13 cellular contexts compared by ENCODE assay signal in genomic region chr5:157130933-157131332, GRCh38. TPM values are rescaled to one million over a fixed set of nuclear protein-coding genes. Genes with fewer than 3 reads are reported as not detected.
DNase-seq lines count a peak whose midpoint lies in the region; ATAC-seq, FAIRE-seq and TF ChIP-seq lines count a peak whose summit lies in the region.
"Had no signal": no experiment of that assay in that cellular context is flagged by ENCODE, and none has a peak within 500 bp of the region (broad histone marks: within the 10 kb centered on the region; RNA-seq: fewer than 3 reads in every experiment).

No MANE protein-coding gene starts in this region.

- H3K27me3 ChIP-seq in pancreas = no peaks in the 10 kb centered on the region
- H3K27me3 ChIP-seq in CD8-positive, alpha-beta T cell (ENCODE audit: insufficient read depth, low read length) = no peaks in the 10 kb centered on the region
- H3K27me3 ChIP-seq: dorsolateral prefrontal cortex had no signal

- CTCF ChIA-PET in Calu3 (lab: Charles Lee) = interaction anchor here (0.6 to 1.7 kb wide), 6 partner anchors 72 to 1187 kb away, joined by 3 to 10 read pairs (median 7); partner anchors contain the start of gene HAVCR1
- CTCF ChIA-PET in CD8-positive, alpha-beta T cell (lab: Charles Lee) = interaction anchor here (0.6 to 0.9 kb wide), 4 partner anchors 81 to 1515 kb away, joined by 3 read pairs; no protein-coding TSS in a partner anchor

- no peaks in the 10 kb centered on the region for H3K4me1 ChIP-seq in pancreas
- H3K4me1 ChIP-seq in CD8-positive, alpha-beta T cell (ENCODE audit: insufficient read depth, low read length) = no peaks in the 10 kb centered on the region
- H3K4me1 ChIP-seq: parathyroid adenoma had no signal

- no peaks in the 10 kb centered on the region for H3K27me3 Mint-ChIP-seq in Calu3 (ENCODE audit: unreplicated experiment)
- no peaks in the 10 kb centered on the region for H3K27me3 Mint-ChIP-seq in CD8-positive, alpha-beta T cell (ENCODE audit: low read depth)
- H3K27me3 Mint-ChIP-seq: T-cell had no signal

- H3K4me3 ChIP-seq in foreskin fibroblast (ENCODE audit: low read depth in 1 of 2, low read length in 2 of 2) (no peak overlapping the region), pancreas (no peak overlapping the region)
- no peak overlapping the region for H3K4me3 ChIP-seq in CD8-positive, alpha-beta T cell (ENCODE audit: low read depth, low read length)

- no peak overlapping the region for H3K27ac ChIP-seq in pancreas
- H3K27ac ChIP-seq in CD8-positive, alpha-beta T cell (ENCODE audit: low read depth, low read length) = no peak overlapping the region
- H3K27ac ChIP-seq: dorsolateral prefrontal cortex, parathyroid adenoma had no signal

- WGBS in pancreas, 2 donors = 64 to 75% methylated on average over 7 of the region's 7 CpGs

- intact Hi-C loops in Calu3 (cut with micrococcal nuclease; ENCODE audit: unreplicated experiment) = loop anchor here (2.0 to 5.0 kb wide), 5 partner anchors 59 to 454 kb away; no protein-coding TSS in a partner anchor
- intact Hi-C loops in pancreas (cut with DNase I) = no loop called here
- intact Hi-C loops in CD8-positive, alpha-beta T cell (cut with DNase I, micrococcal nuclease) = loop anchor here (1.0 to 10.0 kb wide), 3 partner anchors 196 to 1994 kb away; no protein-coding TSS in a partner anchor

- no peaks in the 10 kb centered on the region for H3K36me3 ChIP-seq in pancreas
- no peaks in the 10 kb centered on the region for H3K36me3 ChIP-seq in CD8-positive, alpha-beta T cell (ENCODE audit: insufficient read depth, low read length)

- BruUV-seq in Calu3 (replicated peaks; lab: Mats Ljungman, UMichigan) = no TSS peak

- H3K27ac Mint-ChIP-seq in Calu3 (ENCODE audit: unreplicated experiment) = no peak overlapping the region
- H3K27ac Mint-ChIP-seq in CD8-positive, alpha-beta T cell = no peak overlapping the region
- H3K27ac Mint-ChIP-seq: activated T-helper 1 cell treated with anti-CD3 and anti-CD28 coated beads, Interleukin-12 subunit alpha, Interleukin-12 subunit beta, Interleukin-2, Interleukin-4 antibody, amounts not matched to agents 30 ng/mL and 10 ng/mL and 1 ng/mL, durations not matched to agents 14 hours and 24 hours and 36 hours; T-cell had no signal

- peaks cover 10% of the 10 kb centered on the region for H3K36me3 Mint-ChIP-seq in Calu3 (ENCODE audit: insufficient read depth, unreplicated experiment)
- H3K36me3 Mint-ChIP-seq in CD8-positive, alpha-beta T cell = peaks cover 3% of the 10 kb centered on the region
- H3K36me3 Mint-ChIP-seq: T-cell had no signal

- ATAC-seq in GM19395 (IDR thresholded peaks at IDR 0.05; ENCODE audit: unreplicated experiment) (peak; percentile 75), pancreas (no peak)
- no peak for ATAC-seq in CD8-positive, alpha-beta T cell
- ATAC-seq: T-cell had no signal

- no peak for TF ChIP-seq CTCF in Calu3 (IDR thresholded peaks at IDR 0.05; ENCODE audit: unreplicated experiment)
- no peak for TF ChIP-seq CTCF in foreskin fibroblast (IDR thresholded peaks at IDR 0.05; ENCODE audit: low read depth, low read length)
- no peak for TF ChIP-seq CTCF in pancreas (IDR thresholded peaks at IDR 0.05)
- no peak for TF ChIP-seq CTCF in CD8-positive, alpha-beta T cell (IDR thresholded peaks at IDR 0.05)

- POLR2A ChIA-PET in CD8-positive, alpha-beta T cell (lab: Charles Lee) = interaction anchor here (0.6 to 3.9 kb wide), 5 partner anchors 12 to 451 kb away, joined by 3 to 17 read pairs (median 4); partner anchors contain the start of gene MED7

- no peak overlapping the region for H3K4me3 Mint-ChIP-seq in Calu3 (ENCODE audit: low read depth, unreplicated experiment)
- H3K4me3 Mint-ChIP-seq in CD8-positive, alpha-beta T cell = no peak overlapping the region
- H3K4me3 Mint-ChIP-seq: activated T-helper 1 cell treated with anti-CD3 and anti-CD28 coated beads, Interleukin-12 subunit alpha, Interleukin-12 subunit beta, Interleukin-2, Interleukin-4 antibody, amounts not matched to agents 30 ng/mL and 10 ng/mL and 1 ng/mL, durations not matched to agents 14 hours and 24 hours and 36 hours; T-cell had no signal

- H3K9me3 ChIP-seq in pancreas = no peaks in the 10 kb centered on the region
- H3K9me3 ChIP-seq in CD8-positive, alpha-beta T cell (ENCODE audit: low read length) = no peaks in the 10 kb centered on the region

- FAIRE-seq in pancreas (lab: Jason Lieb, UNC) = no peak

- peak; percentile 19 for DNase-seq in Calu3
- peak; percentile 70 for DNase-seq in NCI-H524 treated with DMSO at 0.1 percent for 48 hours (lab: John Stamatoyannopoulos, UW)
- DNase-seq in foreskin fibroblast = peak; percentile 4 to 41
- DNase-seq in DMS153 treated with DMSO at 0.1 percent for 48 hours (lab: John Stamatoyannopoulos, UW; ENCODE audit: unreplicated experiment) = no peak
- DNase-seq in pancreas = no peak
- no peak for DNase-seq in CD8-positive, alpha-beta T cell
- DNase-seq in activated CD4-positive, alpha-beta T cell treated with anti-CD3 and anti-CD28 coated beads for 48 hours = no peak
- DNase-seq: dorsolateral prefrontal cortex, T-cell had no signal

- peaks cover 9% of the 10 kb centered on the region for H3K4me1 Mint-ChIP-seq in Calu3 (ENCODE audit: low read depth, unreplicated experiment)
- peaks cover 26% of the 10 kb centered on the region for H3K4me1 Mint-ChIP-seq in CD8-positive, alpha-beta T cell (ENCODE audit: low read depth)

- no peaks in the 10 kb centered on the region for H3K9me3 Mint-ChIP-seq in Calu3 (ENCODE audit: low read depth, unreplicated experiment)
- H3K9me3 Mint-ChIP-seq in CD8-positive, alpha-beta T cell = no peaks in the 10 kb centered on the region
- H3K9me3 Mint-ChIP-seq: T-cell had no signal

RNA-seq across cellular contexts. Expression of gene MED7, which starts 11.7 kb away (rescaled TPM):
- total RNA-seq in Calu3 (2022) = 21.2 and 24.1 TPM in 2 replicates
- 1 to 10 TPM; 3.7 to 5.7 (median 4.4) TPM for total RNA-seq in pancreas
- 10 to 100 TPM in 1 of 2 donors, 1 to 10 TPM in 1; 7.1 to 13.2 TPM for polyA plus RNA-seq in pancreas
- 1 to 10 TPM; 5.4 to 5.9 TPM for total RNA-seq in CD8-positive, alpha-beta T cell

RNA-seq across cellular contexts. Expression of gene HAVCR2, which starts 22.1 kb away (rescaled TPM):
- total RNA-seq in Calu3 (2022) = 0.17 and 0.19 TPM in 2 replicates
- 10 to 100 TPM in 1 of 6 donors, 1 to 10 TPM in 2, under 1 TPM in 3; 0.74 to 10.3 (median 1.4) TPM for total RNA-seq in pancreas
- polyA plus RNA-seq in pancreas = 1 to 10 TPM in 1 of 2 donors, under 1 TPM in 1; 0.72 to 1.2 TPM
- 1 to 10 TPM; 1.6 to 3.8 TPM for total RNA-seq in CD8-positive, alpha-beta T cell
- total RNA-seq: MCF 10A had no signal

RNA-seq across cellular contexts. Expression of gene GARIN3, which starts 35.1 kb away (rescaled TPM):
- not detected in 2 replicates for total RNA-seq in Calu3 (2022)
- not detected for total RNA-seq in pancreas
- polyA plus RNA-seq in pancreas = not detected
- not detected for total RNA-seq in CD8-positive, alpha-beta T cell
- total RNA-seq: dorsolateral prefrontal cortex, MCF 10A, T-cell had no signal

RNA-seq across cellular contexts. Expression of gene ITK, which starts 49.7 kb away (rescaled TPM):
- total RNA-seq in Calu3 (2022) (not detected in 2 replicates), pancreas (1 to 10 TPM in 1 of 6 donors, under 1 TPM in 5; 0.43 to 1.3 (median 0.80) TPM)
- polyA plus RNA-seq in pancreas = under 1 TPM; 0.26 to 0.30 TPM
- total RNA-seq in CD8-positive, alpha-beta T cell = 100 to 1,000 TPM; 222 to 231 TPM
- total RNA-seq: MCF 10A had no signal

Comparison
In these comparisons a context has a peak if more than half of its experiments do, and no peak if none do; other contexts are left out.
1. DNase-seq: peak in Calu3 (single experiment), NCI-H524 treated with DMSO at 0.1 percent for 48 hours (single experiment) and foreskin fibroblast (2 of 2); none in DMS153 treated with DMSO at 0.1 percent for 48 hours (single experiment), pancreas (0 of 6), CD8-positive, alpha-beta T cell (0 of 7) and activated CD4-positive, alpha-beta T cell treated with anti-CD3 and anti-CD28 coated beads for 48 hours (single experiment).
2. intact Hi-C loops: an anchor here in Calu3 (2.0 to 5.0 kb wide) and CD8-positive, alpha-beta T cell (1.0 to 10.0 kb wide); none called in pancreas.